In genomic region chr7:77157034-77157433, GRCh38 we compare ENCODE assay signal across 9 cellular contexts. TPM values are rescaled to one million over a fixed set of nuclear protein-coding genes. Genes with fewer than 3 reads are reported as not detected.
DNase-seq lines count a peak whose midpoint lies in the region; ATAC-seq and FAIRE-seq lines count a peak whose summit lies in the region.
"Not testable (repeated sequence)": the region's sequence is repeated elsewhere in the genome, so short reads cannot be mapped to it uniquely, and the experiment has no call there.
"Had no signal": no experiment of that assay in that cellular context is flagged by ENCODE, and none has a peak within 500 bp of the region (broad histone marks: within the 10 kb centered on the region; RNA-seq: fewer than 3 reads in every experiment).

No MANE protein-coding gene starts in this region.

- not testable (repeated sequence) for DNase-seq in CD4-positive, CD25-positive, alpha-beta regulatory T cell; RCC 7860 (ENCODE audit: low spot score); activated naive CD8-positive, alpha-beta T cell treated with anti-CD3 and anti-CD28 coated beads, Interleukin-2, amount 10 ng/mL, durations not matched to agents 7 days and 5 days; naive thymus-derived CD4-positive, alpha-beta T cell

- intact Hi-C loops in naive thymus-derived CD4-positive, alpha-beta T cell (cut with micrococcal nuclease), result not testable (repeated sequence)

- peak overlapping the region; percentile 41 for H3K27ac ChIP-seq in CD4-positive, CD25-positive, alpha-beta regulatory T cell (ENCODE audit: insufficient read depth, low read length, poor library complexity, severe bottlenecking)
- not testable (repeated sequence) for H3K27ac ChIP-seq in naive thymus-derived CD4-positive, alpha-beta T cell (ENCODE audit: low read depth, low read length)

- not testable (repeated sequence) for H3K4me3 ChIP-seq in CD4-positive, CD25-positive, alpha-beta regulatory T cell (ENCODE audit: low read depth, low read length); naive thymus-derived CD4-positive, alpha-beta T cell (ENCODE audit: low read length)

- not testable (repeated sequence) for H3K4me1 ChIP-seq in CD4-positive, CD25-positive, alpha-beta regulatory T cell (ENCODE audit: control insufficient read depth, insufficient read depth, low read length, poor library complexity, severe bottlenecking); naive thymus-derived CD4-positive, alpha-beta T cell (ENCODE audit: control insufficient read depth in 2 of 2, insufficient read depth in 2 of 2, low read length in 2 of 2)

- not testable (repeated sequence) for H3K9me3 Mint-ChIP-seq in CD4-positive, CD25-positive, alpha-beta regulatory T cell; activated naive CD8-positive, alpha-beta T cell treated with anti-CD3 and anti-CD28 coated beads, Interleukin-2, amount 10 ng/mL, durations not matched to agents 7 days and 5 days; naive thymus-derived CD4-positive, alpha-beta T cell

- CTCF ChIA-PET in naive thymus-derived CD4-positive, alpha-beta T cell (lab: Charles Lee), result not testable (repeated sequence)

- peak; percentile 93 for FAIRE-seq in RCC 7860 (lab: Jason Lieb, UNC)

- H3K36me3 Mint-ChIP-seq in CD4-positive, CD25-positive, alpha-beta regulatory T cell; activated naive CD8-positive, alpha-beta T cell treated with anti-CD3 and anti-CD28 coated beads, Interleukin-2, amount 10 ng/mL, durations not matched to agents 7 days and 5 days: not testable (repeated sequence)
- H3K36me3 Mint-ChIP-seq in naive thymus-derived CD4-positive, alpha-beta T cell, result peaks cover 0 to 15% (median 0%) of the 10 kb centered on the region in 5 donors

- not testable (repeated sequence) for H3K27me3 ChIP-seq in CD4-positive, CD25-positive, alpha-beta regulatory T cell (ENCODE audit: control insufficient read depth, insufficient read depth, low read length); naive thymus-derived CD4-positive, alpha-beta T cell (ENCODE audit: control insufficient read depth in 2 of 2, insufficient read depth in 2 of 2, low read length in 2 of 2)

- H3K4me1 Mint-ChIP-seq in CD4-positive, CD25-positive, alpha-beta regulatory T cell, result peaks cover 16 to 25% (median 21%) of the 10 kb centered on the region in 4 donors
- H3K4me1 Mint-ChIP-seq in activated naive CD8-positive, alpha-beta T cell treated with anti-CD3 and anti-CD28 coated beads, Interleukin-2, amount 10 ng/mL, durations not matched to agents 7 days and 5 days, result peaks cover 11% of the 10 kb centered on the region
- peaks cover 0 to 24% (median 5%) of the 10 kb centered on the region in 7 donors for H3K4me1 Mint-ChIP-seq in naive thymus-derived CD4-positive, alpha-beta T cell

- POLR2A ChIA-PET in activated naive CD8-positive, alpha-beta T cell treated with anti-CD3 and anti-CD28 coated beads, Interleukin-2, amount 10 ng/mL, durations not matched to agents 7 days and 5 days (lab: Charles Lee); naive thymus-derived CD4-positive, alpha-beta T cell (lab: Charles Lee): not testable (repeated sequence)

- not testable (repeated sequence) for H3K9me3 ChIP-seq in CD4-positive, CD25-positive, alpha-beta regulatory T cell (ENCODE audit: control insufficient read depth in 2 of 2, low read length in 2 of 2); naive thymus-derived CD4-positive, alpha-beta T cell (ENCODE audit: control insufficient read depth in 2 of 3, low read length in 3 of 3)

- peak overlapping the region in 1 of 4 donors; percentile 1 for H3K4me3 Mint-ChIP-seq in CD4-positive, CD25-positive, alpha-beta regulatory T cell
- peak overlapping the region; percentile 57 for H3K4me3 Mint-ChIP-seq in activated naive CD8-positive, alpha-beta T cell treated with anti-CD3 and anti-CD28 coated beads, Interleukin-2, amount 10 ng/mL, durations not matched to agents 7 days and 5 days
- peak overlapping the region in 1 of 10 donors; percentile 61 for H3K4me3 Mint-ChIP-seq in naive thymus-derived CD4-positive, alpha-beta T cell

- ATAC-seq in CD4-positive, CD25-positive, alpha-beta regulatory T cell (ENCODE audit: low read depth in 2 of 2), result peak; percentile 43 to 50
- ATAC-seq in GM19025 (IDR thresholded peaks at IDR 0.05; ENCODE audit: low read depth, unreplicated experiment) (peak; percentile 76), GM21526 (IDR thresholded peaks at IDR 0.05; ENCODE audit: low FRiP score, unreplicated experiment) (peak; percentile 76), HG02870 (IDR thresholded peaks at IDR 0.05; ENCODE audit: unreplicated experiment) (peak; percentile 75), HG03280 (IDR thresholded peaks at IDR 0.05; ENCODE audit: unreplicated experiment) (peak; percentile 59)
- ATAC-seq in activated naive CD8-positive, alpha-beta T cell treated with anti-CD3 and anti-CD28 coated beads, Interleukin-2, amount 10 ng/mL, durations not matched to agents 7 days and 5 days (ENCODE audit: low read depth), result peak; percentile 81
- ATAC-seq in naive thymus-derived CD4-positive, alpha-beta T cell, result peak; percentile 46

- H3K36me3 ChIP-seq in CD4-positive, CD25-positive, alpha-beta regulatory T cell (ENCODE audit: control insufficient read depth, insufficient read depth, low read length); naive thymus-derived CD4-positive, alpha-beta T cell (ENCODE audit: control insufficient read depth in 2 of 3, insufficient read depth in 3 of 3, low read length in 3 of 3): not testable (repeated sequence)

- H3K27ac Mint-ChIP-seq in CD4-positive, CD25-positive, alpha-beta regulatory T cell, result peak overlapping the region; percentile 52 to 78 (median 57)
- H3K27ac Mint-ChIP-seq in activated naive CD8-positive, alpha-beta T cell treated with anti-CD3 and anti-CD28 coated beads, Interleukin-2, amount 10 ng/mL, durations not matched to agents 7 days and 5 days, result peak overlapping the region; percentile 95
- peak overlapping the region in 1 of 9 donors; percentile 90 for H3K27ac Mint-ChIP-seq in naive thymus-derived CD4-positive, alpha-beta T cell

- not testable (repeated sequence) for H3K27me3 Mint-ChIP-seq in CD4-positive, CD25-positive, alpha-beta regulatory T cell; activated naive CD8-positive, alpha-beta T cell treated with anti-CD3 and anti-CD28 coated beads, Interleukin-2, amount 10 ng/mL, durations not matched to agents 7 days and 5 days; naive thymus-derived CD4-positive, alpha-beta T cell

RNA-seq across cellular contexts. Expression of gene CCDC146, which starts 34.6 kb away (rescaled TPM):
- 20.1 TPM for total RNA-seq in CD4-positive, CD25-positive, alpha-beta regulatory T cell
- 1 to 10 TPM; 1.4 to 3.2 (median 2.6) TPM for polyA plus RNA-seq in CD4-positive, CD25-positive, alpha-beta regulatory T cell
- total RNA-seq in activated naive CD8-positive, alpha-beta T cell treated with anti-CD3 and anti-CD28 coated beads, Interleukin-2, amount 10 ng/mL, durations not matched to agents 7 days and 5 days, result 10 to 100 TPM in 1 of 2 experiments, 1 to 10 TPM in 1; 9.9 to 10.8 TPM
- 10 to 100 TPM; 13.0 to 15.6 (median 14.5) TPM for total RNA-seq in naive thymus-derived CD4-positive, alpha-beta T cell
- 1 to 10 TPM in 1 of 2 donors, under 1 TPM in 1; 0.98 to 3.3 TPM for polyA plus RNA-seq in naive thymus-derived CD4-positive, alpha-beta T cell

RNA-seq across cellular contexts. Expression of gene FGL2, which starts 42.6 kb away (rescaled TPM):
- total RNA-seq in CD4-positive, CD25-positive, alpha-beta regulatory T cell, result 8.1 TPM
- polyA plus RNA-seq in CD4-positive, CD25-positive, alpha-beta regulatory T cell, result 10 to 100 TPM in 3 of 4 donors, 1 to 10 TPM in 1; 6.2 to 14.2 (median 10.8) TPM
- total RNA-seq in activated naive CD8-positive, alpha-beta T cell treated with anti-CD3 and anti-CD28 coated beads, Interleukin-2, amount 10 ng/mL, durations not matched to agents 7 days and 5 days, result 10 to 100 TPM in 1 of 2 experiments, 1 to 10 TPM in 1; 9.6 to 10.7 TPM
- total RNA-seq in naive thymus-derived CD4-positive, alpha-beta T cell, result 100 to 1,000 TPM in 1 of 5 experiments, 10 to 100 TPM in 1, 1 to 10 TPM in 3; 2.8 to 129 (median 3.2) TPM
- polyA plus RNA-seq in naive thymus-derived CD4-positive, alpha-beta T cell, result under 1 TPM; 0.22 to 0.67 TPM
- polyA plus RNA-seq: smooth muscle cell had no signal
